Comparison of ENCODE assay signal across 15 cellular contexts in the genomic region with DNA sequence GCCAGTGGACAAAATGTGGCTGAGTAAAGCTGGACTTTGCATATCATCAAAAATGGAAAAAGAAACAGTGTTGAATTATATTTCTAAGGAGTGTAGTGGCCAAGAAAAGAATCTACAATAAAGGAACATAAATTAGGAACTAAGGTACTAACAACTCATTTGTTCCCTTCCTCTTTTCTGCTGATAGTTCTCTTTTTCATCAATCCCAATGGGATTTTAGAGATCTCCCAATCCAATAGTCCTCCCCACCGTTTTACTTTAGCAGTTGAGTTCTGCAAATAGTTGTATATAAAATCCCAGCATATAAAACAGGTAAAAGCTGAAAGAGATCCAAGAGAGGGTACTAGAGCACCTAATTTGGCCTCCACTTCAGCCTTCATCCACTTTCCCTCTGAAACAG. TPM values are rescaled to one million over a fixed set of nuclear protein-coding genes. Genes with fewer than 3 reads are reported as not detected.
A peak's percentile ranks its signal among the peaks of the same experiment; 100 is the strongest.
DNase-seq lines count a peak whose midpoint lies in the region; TF ChIP-seq lines count a peak whose summit lies in the region.
"Had no signal": no experiment of that assay in that cellular context is flagged by ENCODE, and none has a peak within 500 bp of the region (broad histone marks: within the 10 kb centered on the region; RNA-seq: fewer than 3 reads in every experiment).

No MANE protein-coding gene starts in this region.

- no peak for TF ChIP-seq POLR2A in vagina (IDR thresholded peaks at IDR 0.05)

- 0 out of 2 replicates have a peak, but pooled peaks cover 3% of the 10 kb centered on the region for H4K20me1 ChIP-seq in Karpas-422 (ENCODE audit: insufficient read depth, low read depth, low read length)

- H3K36me3 ChIP-seq in Karpas-422 (ENCODE audit: insufficient read depth, low read length) (no peaks in the 10 kb centered on the region; the same call in 1 of the 2 replicates), mesodermal cell (ENCODE audit: control insufficient read depth, insufficient read depth, low read length) (no peaks in the 10 kb centered on the region), vagina (no peaks in the 10 kb centered on the region)
- H3K36me3 ChIP-seq: breast epithelium, uterus had no signal

- WGBS in mesodermal cell (ENCODE audit: insufficient coverage in 2 of 2), 2 experiments = no CpG with 5 or more reads among the region's 1 CpG

- H3K27me3 Mint-ChIP-seq in CD14-positive monocyte (ENCODE audit: low read depth in 3 of 3) = peaks cover 0 to 2% (median 0%) of the 10 kb centered on the region in 3 donors
- no peaks in the 10 kb centered on the region for H3K27me3 Mint-ChIP-seq in activated T-helper 1 cell treated with anti-CD3 and anti-CD28 coated beads, Interleukin-12 subunit alpha, Interleukin-12 subunit beta, Interleukin-2, Interleukin-4 antibody, amounts not matched to agents 30 ng/mL and 10 ng/mL and 1 ng/mL, durations not matched to agents 14 hours and 24 hours and 36 hours (ENCODE audit: insufficient read depth)
- H3K27me3 Mint-ChIP-seq: CD4-positive, alpha-beta memory T cell had no signal

- H3K36me3 Mint-ChIP-seq in CD14-positive monocyte = peaks cover 28 to 46% of the 10 kb centered on the region in 2 donors
- H3K36me3 Mint-ChIP-seq in activated T-helper 1 cell treated with anti-CD3 and anti-CD28 coated beads, Interleukin-12 subunit alpha, Interleukin-12 subunit beta, Interleukin-2, Interleukin-4 antibody, amounts not matched to agents 30 ng/mL and 10 ng/mL and 1 ng/mL, durations not matched to agents 14 hours and 24 hours and 36 hours (ENCODE audit: low read depth) = peaks cover 6% of the 10 kb centered on the region

- peaks cover 64% of the 10 kb centered on the region for H3K4me1 Mint-ChIP-seq in CD14-positive monocyte
- H3K4me1 Mint-ChIP-seq in activated T-helper 1 cell treated with anti-CD3 and anti-CD28 coated beads, Interleukin-12 subunit alpha, Interleukin-12 subunit beta, Interleukin-2, Interleukin-4 antibody, amounts not matched to agents 30 ng/mL and 10 ng/mL and 1 ng/mL, durations not matched to agents 14 hours and 24 hours and 36 hours (ENCODE audit: low read depth) = peaks cover 62% of the 10 kb centered on the region

- H3K9me3 ChIP-seq in Karpas-422 (ENCODE audit: low read length) = no peaks in the 10 kb centered on the region
- no peaks in the 10 kb centered on the region for H3K9me3 ChIP-seq in mesodermal cell (ENCODE audit: control insufficient read depth, low read length)
- no peaks in the 10 kb centered on the region for H3K9me3 ChIP-seq in vagina
- H3K9me3 ChIP-seq: breast epithelium, uterus had no signal

- H3K4me3 ChIP-seq in Karpas-422 (ENCODE audit: low read length) = peak overlapping the region; percentile 28; the same call in 1 of the 2 replicates
- H3K4me3 ChIP-seq in mesodermal cell (ENCODE audit: extremely low read depth, insufficient read depth, low read length, poor library complexity, severe bottlenecking) = peak overlapping the region; percentile 71
- H3K4me3 ChIP-seq in vagina = peak overlapping the region in 1 of 2 donors; percentile 66
- H3K4me3 ChIP-seq: uterus had no signal

- peaks cover 58% of the 10 kb centered on the region for H3K4me1 ChIP-seq in Karpas-422 (ENCODE audit: low read length)
- no peaks in the 10 kb centered on the region for H3K4me1 ChIP-seq in mesodermal cell (ENCODE audit: control insufficient read depth, insufficient read depth, low read length, poor library complexity, severe bottlenecking)
- H3K4me1 ChIP-seq in vagina = peaks cover 16% of the 10 kb centered on the region

- H3K9me3 Mint-ChIP-seq in CD14-positive monocyte = peaks cover 0 to 1% (median 0%) of the 10 kb centered on the region in 7 donors
- H3K9me3 Mint-ChIP-seq in activated T-helper 1 cell treated with anti-CD3 and anti-CD28 coated beads, Interleukin-12 subunit alpha, Interleukin-12 subunit beta, Interleukin-2, Interleukin-4 antibody, amounts not matched to agents 30 ng/mL and 10 ng/mL and 1 ng/mL, durations not matched to agents 14 hours and 24 hours and 36 hours = no peaks in the 10 kb centered on the region
- H3K9me3 Mint-ChIP-seq: activated naive CD4-positive, alpha-beta T cell treated with anti-CD3 and anti-CD28 coated beads for 36 hours had no signal

- no peaks in the 10 kb centered on the region for H3K9me2 ChIP-seq in Karpas-422 (replicated peaks; ENCODE audit: insufficient read depth, low read length)

- intact Hi-C loops in CD14-positive monocyte (cut with micrococcal nuclease) = no loop called here
- intact Hi-C loops in activated T-helper 1 cell treated with anti-CD3 and anti-CD28 coated beads, Interleukin-12 subunit alpha, Interleukin-12 subunit beta, Interleukin-2, Interleukin-4 antibody, amounts not matched to agents 30 ng/mL and 10 ng/mL and 1 ng/mL, durations not matched to agents 14 hours and 24 hours and 36 hours (cut with micrococcal nuclease) = no loop called here
- intact Hi-C loops in vagina (cut with DNase I) = no loop called here

- H3K27ac Mint-ChIP-seq in CD14-positive monocyte = peak overlapping the region; percentile 79 to 100 (median 88)
- H3K27ac Mint-ChIP-seq in activated T-helper 1 cell treated with anti-CD3 and anti-CD28 coated beads, Interleukin-12 subunit alpha, Interleukin-12 subunit beta, Interleukin-2, Interleukin-4 antibody, amounts not matched to agents 30 ng/mL and 10 ng/mL and 1 ng/mL, durations not matched to agents 14 hours and 24 hours and 36 hours = no peak overlapping the region
- H3K27ac Mint-ChIP-seq: activated naive CD4-positive, alpha-beta T cell treated with anti-CD3 and anti-CD28 coated beads for 36 hours had no signal

- peaks cover 42% of the 10 kb centered on the region for H3K79me2 ChIP-seq in Karpas-422 (ENCODE audit: low read length)

- H3K27ac ChIP-seq in Karpas-422 (ENCODE audit: low read length) = no peak overlapping the region
- no peak overlapping the region for H3K27ac ChIP-seq in mesodermal cell (ENCODE audit: low read depth, low read length, severe bottlenecking)
- no peak overlapping the region for H3K27ac ChIP-seq in vagina
- H3K27ac ChIP-seq: breast epithelium had no signal

- H3K4me3 Mint-ChIP-seq in CD14-positive monocyte = peak overlapping the region; percentile 59 to 77
- peak overlapping the region; percentile 3 for H3K4me3 Mint-ChIP-seq in activated T-helper 1 cell treated with anti-CD3 and anti-CD28 coated beads, Interleukin-12 subunit alpha, Interleukin-12 subunit beta, Interleukin-2, Interleukin-4 antibody, amounts not matched to agents 30 ng/mL and 10 ng/mL and 1 ng/mL, durations not matched to agents 14 hours and 24 hours and 36 hours

- H2AFZ ChIP-seq in Karpas-422 (ENCODE audit: low read length) = no peak overlapping the region

- TF ChIP-seq CTCF in CD14-positive monocyte (IDR thresholded peaks at IDR 0.05) = no peak
- no peak for TF ChIP-seq CTCF in vagina (IDR thresholded peaks at IDR 0.05)

- DNase-seq in CD14-positive monocyte (ENCODE audit: low spot score) = no peak
- no peak for DNase-seq in Karpas-422
- no peak for DNase-seq in activated T-helper 1 cell treated with anti-CD3 and anti-CD28 coated beads, Interleukin-12 subunit alpha, Interleukin-12 subunit beta, Interleukin-2, Interleukin-4 antibody, amounts not matched to agents 30 ng/mL and 10 ng/mL and 1 ng/mL, durations not matched to agents 14 hours and 24 hours and 36 hours (ENCODE audit: low spot score)
- DNase-seq in COR-L47 (lab: John Stamatoyannopoulos, UW) = no peak
- DNase-seq in T-helper 2 cell = no peak
- no peak for DNase-seq in vagina (ENCODE audit: extremely low spot score in 2 of 2)
- no peak for DNase-seq in NCI-H146 treated with DMSO at 0.1 percent for 48 hours (lab: John Stamatoyannopoulos, UW; ENCODE audit: unreplicated experiment)
- DNase-seq: activated naive CD4-positive, alpha-beta T cell treated with anti-CD3 and anti-CD28 coated beads for 36 hours; CD4-positive, alpha-beta memory T cell; kidney glomerular epithelial cell; NCI-H345; stimulated activated CD4-positive, alpha-beta T cell treated with anti-CD3 and anti-CD28 coated beads, Interleukin-2, amount 100 ng/mL, for 24 hours; uterus had no signal

- H3K27me3 ChIP-seq in Karpas-422 (ENCODE audit: low read length) (no peaks in the 10 kb centered on the region), vagina (no peaks in the 10 kb centered on the region)
- H3K27me3 ChIP-seq: breast epithelium, uterus had no signal

- 0 out of 2 replicates have a peak overlapping the region, but pooled peaks have one; percentile 10 for H3K9ac ChIP-seq in Karpas-422 (ENCODE audit: low read length)

- peak overlapping the region; percentile 96 for H3K4me2 ChIP-seq in Karpas-422 (ENCODE audit: low read depth, low read length, poor library complexity, severe bottlenecking)

RNA-seq across cellular contexts. Expression of a gene that starts 2.0 kb away (rescaled TPM):
- polyA plus RNA-seq in CD14-positive monocyte = 100 to 1,000 TPM; 186 to 228 TPM
- total RNA-seq in Karpas-422 (2014; rRNA removed; shearing (Covaris generic); ENCODE audit: low replicate concordance) = 17.9 and 46.1 TPM in 2 replicates
- total RNA-seq in activated T-helper 1 cell treated with anti-CD3 and anti-CD28 coated beads, Interleukin-12 subunit alpha, Interleukin-12 subunit beta, Interleukin-2, Interleukin-4 antibody, amounts not matched to agents 30 ng/mL and 10 ng/mL and 1 ng/mL, durations not matched to agents 14 hours and 24 hours and 36 hours = 22.7 and 24.0 TPM in 2 replicates
- 151 TPM for polyA plus RNA-seq in mesodermal cell (2013, experiment 1 of 2)
- 141 TPM for polyA plus RNA-seq in mesodermal cell (2013, experiment 2 of 2)
- 79.3 TPM for total RNA-seq in vagina

RNA-seq across cellular contexts. Expression of a gene that starts 3.3 kb away (rescaled TPM):
- polyA plus RNA-seq in CD14-positive monocyte = 10 to 100 TPM; 13.5 to 14.1 TPM
- 9.3 and 26.8 TPM in 2 replicates for total RNA-seq in Karpas-422 (2014; rRNA removed; shearing (Covaris generic); ENCODE audit: low replicate concordance)
- total RNA-seq in activated T-helper 1 cell treated with anti-CD3 and anti-CD28 coated beads, Interleukin-12 subunit alpha, Interleukin-12 subunit beta, Interleukin-2, Interleukin-4 antibody, amounts not matched to agents 30 ng/mL and 10 ng/mL and 1 ng/mL, durations not matched to agents 14 hours and 24 hours and 36 hours = 28.7 and 29.4 TPM in 2 replicates
- polyA plus RNA-seq in mesodermal cell (2013, experiment 1 of 2) = 13.7 TPM
- polyA plus RNA-seq in mesodermal cell (2013, experiment 2 of 2) = 12.5 TPM
- 1.5 TPM for total RNA-seq in vagina
